ENCODE assay signal across 11 cellular contexts in the genomic region with DNA sequence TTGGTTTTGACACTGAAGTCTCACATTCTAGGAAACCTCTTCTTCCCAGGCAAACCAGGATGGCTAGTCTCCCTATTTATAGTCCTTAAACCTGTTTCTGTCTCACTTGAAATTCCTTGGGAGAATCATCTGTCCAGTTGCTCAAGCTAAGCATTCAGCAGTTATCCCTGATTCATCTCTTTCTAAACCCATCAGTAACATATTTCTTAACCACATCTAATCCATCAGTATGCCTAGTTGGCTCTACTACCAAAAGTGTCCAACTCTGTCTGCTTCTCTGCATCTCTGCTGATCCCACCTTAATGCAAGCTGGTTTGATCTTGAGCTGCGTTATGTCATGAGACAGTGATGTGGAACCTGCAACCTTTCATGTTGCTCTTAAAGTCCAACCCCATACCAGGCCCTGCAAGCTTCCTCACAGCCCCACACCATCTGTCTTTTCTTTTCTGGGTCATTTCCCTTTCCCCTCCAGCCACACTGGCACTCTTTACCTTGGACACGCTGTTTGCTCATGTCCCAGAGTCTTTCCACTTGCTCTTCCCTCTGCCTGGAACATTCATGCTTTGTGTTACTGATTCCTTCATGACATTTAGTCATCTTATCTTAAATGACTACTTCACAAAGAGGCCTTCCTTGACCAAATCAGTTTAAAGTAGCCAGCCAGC.
DNase-seq lines count a peak whose midpoint lies in the region; ATAC-seq and TF ChIP-seq lines count a peak whose summit lies in the region.
"Had no signal": no experiment of that assay in that cellular context is flagged by ENCODE, and none has a peak within 500 bp of the region (broad histone marks: within the 10 kb centered on the region; RNA-seq: fewer than 3 reads in every experiment).

No MANE protein-coding gene starts in this region.

- peak; percentile 38 for DNase-seq in ELR (ENCODE audit: low read depth)
- DNase-seq in NCI-H69 (lab: John Stamatoyannopoulos, UW): peak; percentile 94
- DNase-seq in epithelial cell of esophagus (ENCODE audit: low read depth): peak; percentile 77
- DNase-seq in neural crest cell (ENCODE audit: low read depth, low spot score): no peak
- no peak for DNase-seq in stimulated activated CD8-positive, alpha-beta memory T cell treated with anti-CD3 and anti-CD28 coated beads, Interleukin-4, amount 100 ng/mL, for 48 hours
- no peak for DNase-seq in mucosa of descending colon
- DNase-seq in GM23338 (ENCODE audit: low spot score): no peak
- DNase-seq in SKM-1 (lab: John Stamatoyannopoulos, UW; ENCODE audit: unreplicated experiment): no peak
- DNase-seq: activated CD4-positive, alpha-beta T cell treated with anti-CD3 and anti-CD28 coated beads, Interleukin-2, amount 10 ng/mL, durations not matched to agents 24 days and 14 days; GDM1; NCI-H187 had no signal

- H3K79me2 ChIP-seq in GM23338 (replicated peaks; ENCODE audit: insufficient read depth): peaks cover 6% of the 10 kb centered on the region

- peak overlapping the region; percentile 65 for H3K27ac Mint-ChIP-seq in neural crest cell (ENCODE audit: unreplicated experiment)
- no peak overlapping the region for H3K27ac Mint-ChIP-seq in GM23338

- peaks cover 11% of the 10 kb centered on the region for H3K4me1 Mint-ChIP-seq in neural crest cell
- peaks cover 12% of the 10 kb centered on the region; the same call in 2 of the 3 replicates for H3K4me1 Mint-ChIP-seq in GM23338

- H3K4me2 ChIP-seq in GM23338: no peak overlapping the region

- H3K27ac ChIP-seq in GM23338 (ENCODE audit: low read depth): no peak overlapping the region

- H3K9me3 Mint-ChIP-seq in neural crest cell: no peaks in the 10 kb centered on the region
- no peaks in the 10 kb centered on the region; the same call in 2 of the 3 replicates for H3K9me3 Mint-ChIP-seq in GM23338
- H3K9me3 Mint-ChIP-seq: activated CD4-positive, alpha-beta T cell treated with anti-CD3 and anti-CD28 coated beads, Interleukin-2, amount 10 ng/mL, durations not matched to agents 24 days and 14 days had no signal

- H3K27me3 Mint-ChIP-seq in neural crest cell (ENCODE audit: low read depth) (no peaks in the 10 kb centered on the region), GM23338 (ENCODE audit: insufficient read depth, low read depth, poor library complexity) (no peaks in the 10 kb centered on the region)
- H3K27me3 Mint-ChIP-seq: activated CD4-positive, alpha-beta T cell treated with anti-CD3 and anti-CD28 coated beads, Interleukin-2, amount 10 ng/mL, durations not matched to agents 24 days and 14 days had no signal

- intact Hi-C loops in mucosa of descending colon (cut with DNase I, micrococcal nuclease): no loop called here

- no peaks in the 10 kb centered on the region for H3K27me3 ChIP-seq in GM23338 (ENCODE audit: insufficient read depth)

- H3K4me1 ChIP-seq in mucosa of descending colon (ENCODE audit: low read depth) (peaks cover 25% of the 10 kb centered on the region), GM23338 (ENCODE audit: insufficient read depth) (no peaks in the 10 kb centered on the region; the same call in 1 of the 2 replicates)

- H3K4me3 Mint-ChIP-seq in neural crest cell (no peak overlapping the region), GM23338 (no peak overlapping the region)
- H3K4me3 Mint-ChIP-seq: activated CD4-positive, alpha-beta T cell treated with anti-CD3 and anti-CD28 coated beads, Interleukin-2, amount 10 ng/mL, durations not matched to agents 24 days and 14 days had no signal

- ATAC-seq in mucosa of descending colon: no peak
- ATAC-seq in GM23338: no peak

- H2AFZ ChIP-seq in GM23338: no peak overlapping the region

- H3K36me3 Mint-ChIP-seq in neural crest cell (ENCODE audit: low read depth) (no peaks in the 10 kb centered on the region), GM23338 (ENCODE audit: low read depth) (no peaks in the 10 kb centered on the region)

- H4K20me1 ChIP-seq in GM23338 (replicated peaks; ENCODE audit: insufficient read depth): no peaks in the 10 kb centered on the region

- H3K9me2 ChIP-seq in GM23338 (ENCODE audit: insufficient read depth): no peaks in the 10 kb centered on the region

- H3F3A ChIP-seq in GM23338 (replicated peaks; ENCODE audit: low read depth): no peaks in the 10 kb centered on the region

- H3K4me3 ChIP-seq in epithelial cell of esophagus (ENCODE audit: low read length) (no peak overlapping the region), mucosa of descending colon (no peak overlapping the region), GM23338 (no peak overlapping the region)

- H3K9me3 ChIP-seq in mucosa of descending colon: no peaks in the 10 kb centered on the region

- H3K36me3 ChIP-seq in mucosa of descending colon (ENCODE audit: low read depth) (no peaks in the 10 kb centered on the region), GM23338 (ENCODE audit: insufficient read depth) (no peaks in the 10 kb centered on the region)

- no peak for TF ChIP-seq CTCF in epithelial cell of esophagus (IDR thresholded peaks at IDR 0.05; ENCODE audit: insufficient read depth, low read depth, low read length, missing control alignments)
- TF ChIP-seq CTCF in neural crest cell (conservative IDR thresholded peaks at IDR 0.05): no peak
- TF ChIP-seq CTCF in mucosa of descending colon (IDR thresholded peaks at IDR 0.05): no peak
- no peak for TF ChIP-seq CTCF in GM23338 (conservative IDR thresholded peaks at IDR 0.05; ENCODE audit: low read depth in 2 of 2)

TF ChIP-seq in GM23338, 12 proteins besides CTCF, POLR2A, EP300 and RAD21 (continues in another document):
- TF ChIP-seq STAT1 (IDR thresholded peaks at IDR 0.05; ENCODE audit: unreplicated experiment) (no peak), POLR2AphosphoS5 (IDR thresholded peaks at IDR 0.05; ENCODE audit: low read depth) (no peak), JUNB (IDR thresholded peaks at IDR 0.05; ENCODE audit: unreplicated experiment) (no peak), NANOG (IDR thresholded peaks at IDR 0.05; ENCODE audit: borderline replicate concordance) (no peak), CREB1 (CRISPR knock-in tag; IDR thresholded peaks at IDR 0.05; ENCODE audit: low read depth) (no peak), EZH2phosphoT487 (IDR thresholded peaks at IDR 0.05; ENCODE audit: unreplicated experiment) (no peak)
- TF ChIP-seq, protein P1, sequence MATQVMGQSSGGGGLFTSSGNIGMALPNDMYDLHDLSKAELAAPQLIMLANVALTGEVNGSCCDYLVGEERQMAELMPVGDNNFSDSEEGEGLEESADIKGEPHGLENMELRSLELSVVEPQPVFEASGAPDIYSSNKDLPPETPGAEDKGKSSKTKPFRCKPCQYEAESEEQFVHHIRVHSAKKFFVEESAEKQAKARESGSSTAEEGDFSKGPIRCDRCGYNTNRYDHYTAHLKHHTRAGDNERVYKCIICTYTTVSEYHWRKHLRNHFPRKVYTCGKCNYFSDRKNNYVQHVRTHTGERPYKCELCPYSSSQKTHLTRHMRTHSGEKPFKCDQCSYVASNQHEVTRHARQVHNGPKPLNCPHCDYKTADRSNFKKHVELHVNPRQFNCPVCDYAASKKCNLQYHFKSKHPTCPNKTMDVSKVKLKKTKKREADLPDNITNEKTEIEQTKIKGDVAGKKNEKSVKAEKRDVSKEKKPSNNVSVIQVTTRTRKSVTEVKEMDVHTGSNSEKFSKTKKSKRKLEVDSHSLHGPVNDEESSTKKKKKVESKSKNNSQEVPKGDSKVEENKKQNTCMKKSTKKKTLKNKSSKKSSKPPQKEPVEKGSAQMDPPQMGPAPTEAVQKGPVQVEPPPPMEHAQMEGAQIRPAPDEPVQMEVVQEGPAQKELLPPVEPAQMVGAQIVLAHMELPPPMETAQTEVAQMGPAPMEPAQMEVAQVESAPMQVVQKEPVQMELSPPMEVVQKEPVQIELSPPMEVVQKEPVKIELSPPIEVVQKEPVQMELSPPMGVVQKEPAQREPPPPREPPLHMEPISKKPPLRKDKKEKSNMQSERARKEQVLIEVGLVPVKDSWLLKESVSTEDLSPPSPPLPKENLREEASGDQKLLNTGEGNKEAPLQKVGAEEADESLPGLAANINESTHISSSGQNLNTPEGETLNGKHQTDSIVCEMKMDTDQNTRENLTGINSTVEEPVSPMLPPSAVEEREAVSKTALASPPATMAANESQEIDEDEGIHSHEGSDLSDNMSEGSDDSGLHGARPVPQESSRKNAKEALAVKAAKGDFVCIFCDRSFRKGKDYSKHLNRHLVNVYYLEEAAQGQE (IDR thresholded peaks at IDR 0.05; ENCODE audit: unreplicated experiment): no peak

Comparison
In these comparisons a context has a peak if more than half of its experiments do, and no peak if none do; other contexts are left out.
1. DNase-seq: peak in ELR (single experiment), NCI-H69 (single experiment) and epithelial cell of esophagus (single experiment); none in neural crest cell (single experiment), stimulated activated CD8-positive, alpha-beta memory T cell treated with anti-CD3 and anti-CD28 coated beads, Interleukin-4, amount 100 ng/mL, for 48 hours (single experiment), mucosa of descending colon (0 of 3), GM23338 (single experiment) and SKM-1 (single experiment).